ENCODE assay signal across 9 cellular contexts in genomic region chr13:109410868-109411267, GRCh38.
"Had no signal": no experiment of that assay in that cellular context is flagged by ENCODE, and none has a peak within 500 bp of the region (broad histone marks: within the 10 kb centered on the region; RNA-seq: fewer than 3 reads in every experiment).

No MANE protein-coding gene starts in this region.

- H3K4me1 ChIP-seq: HAP-1 had no signal

- DNase-seq: GOT3, H7, HFFc6, IMR-90, KG1 had no signal

- H3K9me3 ChIP-seq: HAP-1 had no signal

- H3K4me3 Mint-ChIP-seq: HFFc6 had no signal

- H3K9me3 Mint-ChIP-seq: HFFc6 had no signal

- H3K36me3 ChIP-seq: HAP-1 had no signal

- H3K27ac Mint-ChIP-seq: HFFc6 had no signal

- ATAC-seq: HCT116, K562 had no signal

- FAIRE-seq: HTR-8/SVneo, K562 had no signal

- H3K4me3 ChIP-seq: HAP-1, K562 had no signal
